Comparison of ENCODE assay signal across 12 cellular contexts in the genomic region with DNA sequence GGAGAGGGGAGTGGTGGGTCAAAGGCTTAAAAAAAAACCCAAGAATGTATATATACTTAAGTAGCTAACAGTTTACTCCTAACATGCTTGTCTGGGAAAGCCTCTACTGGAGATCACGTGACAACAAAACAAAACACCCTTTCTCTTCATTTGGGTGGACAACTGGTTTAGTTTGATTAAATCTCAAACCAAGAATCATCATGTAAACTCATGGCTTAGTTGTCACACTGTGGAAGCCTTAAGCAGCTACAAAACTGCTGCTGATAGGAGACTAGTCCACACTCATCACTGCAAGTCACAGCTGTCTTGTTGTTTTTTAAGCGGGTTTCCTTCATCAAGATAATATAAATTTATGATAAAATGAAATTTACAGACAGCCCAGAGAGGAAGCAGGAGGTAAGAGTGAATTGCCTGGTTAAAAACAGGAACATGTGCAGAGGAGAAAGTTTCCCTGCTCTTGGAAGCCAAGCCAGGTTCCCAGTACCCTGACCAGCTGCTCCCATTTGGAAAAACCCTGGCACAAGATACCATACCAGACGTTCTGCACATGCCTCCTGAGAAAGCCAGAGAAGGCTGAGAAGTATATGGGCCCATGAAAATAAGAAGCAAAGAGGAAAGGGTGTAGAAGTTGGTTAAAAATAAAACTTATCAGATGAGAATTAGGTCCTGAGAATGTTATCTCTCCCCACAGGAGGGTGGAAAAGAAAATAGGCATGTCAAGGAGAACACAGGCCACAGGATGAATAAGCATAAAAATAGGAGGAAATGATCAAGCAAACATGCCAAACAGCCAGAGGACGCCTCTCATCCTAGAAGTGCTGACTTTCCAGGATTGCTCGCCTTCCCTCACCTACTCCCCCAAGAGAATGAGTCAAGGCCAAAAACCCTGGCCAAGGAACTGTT. TPM values are rescaled to one million over a fixed set of nuclear protein-coding genes. Genes with fewer than 3 reads are reported as not detected.
A peak's percentile ranks its signal among the peaks of the same experiment; 100 is the strongest.
DNase-seq lines count a peak whose midpoint lies in the region; ATAC-seq, FAIRE-seq and TF ChIP-seq lines count a peak whose summit lies in the region.
"Had no signal": no experiment of that assay in that cellular context is flagged by ENCODE, and none has a peak within 500 bp of the region (broad histone marks: within the 10 kb centered on the region; RNA-seq: fewer than 3 reads in every experiment).

No MANE protein-coding gene starts in this region.

- H3K27me3 ChIP-seq in BE2C (no peaks in the 10 kb centered on the region), mesendoderm (ENCODE audit: insufficient read depth, low read length, poor library complexity) (no peaks in the 10 kb centered on the region), small intestine (ENCODE audit: control insufficient read depth in 2 of 2, insufficient read depth in 2 of 2, low read length in 2 of 2) (no peaks in the 10 kb centered on the region)
- H3K27me3 ChIP-seq: BLaER1 had no signal

- H3K9ac ChIP-seq in mesendoderm (ENCODE audit: low read length), result no peak overlapping the region
- H3K9ac ChIP-seq: BLaER1 had no signal

- DNase-seq in BE2C (peak; percentile 30), NCI-H226 (peak; percentile 91), mesendoderm (peak; percentile 62), NCI-H2196 treated with DMSO at 0.1 percent for 48 hours (lab: John Stamatoyannopoulos, UW; ENCODE audit: unreplicated experiment) (no peak), small intestine (no peak)
- DNase-seq in stimulated activated CD4-positive, alpha-beta T cell treated with anti-CD3 and anti-CD28 coated beads, Interleukin-4, amount 100 ng/mL, for 24 hours, result no peak
- DNase-seq: activated naive CD4-positive, alpha-beta T cell treated with anti-CD3 and anti-CD28 coated beads for 36 hours; naive thymus-derived CD4-positive, alpha-beta T cell had no signal

- H3K4me1 ChIP-seq in BE2C, result peaks cover 16% of the 10 kb centered on the region
- peaks cover 7% of the 10 kb centered on the region for H3K4me1 ChIP-seq in mesendoderm (ENCODE audit: control insufficient read depth, low read depth, low read length)
- H3K4me1 ChIP-seq in small intestine (ENCODE audit: control insufficient read depth in 2 of 2, insufficient read depth in 1 of 2, low read depth in 1 of 2, low read length in 1 of 2), result peaks cover 0 to 11% of the 10 kb centered on the region in 2 donors

- H3K9me3 ChIP-seq in BE2C, result no peaks in the 10 kb centered on the region
- no peaks in the 10 kb centered on the region for H3K9me3 ChIP-seq in small intestine (ENCODE audit: control insufficient read depth, low read depth)
- H3K9me3 ChIP-seq: BLaER1 had no signal

- no peak overlapping the region for H3K4me3 Mint-ChIP-seq in dendritic cell treated with granulocyte-macrophage colony-stimulating factor and Interleukin-4, amounts not matched to agents 40 ng/mL and 50 ng/mL, for 4 days
- H3K4me3 Mint-ChIP-seq: activated naive CD4-positive, alpha-beta T cell treated with anti-CD3 and anti-CD28 coated beads for 36 hours had no signal

- H4K8ac ChIP-seq in mesendoderm (ENCODE audit: low read depth, low read length), result no peak overlapping the region

- H3K4me1 Mint-ChIP-seq in dendritic cell treated with granulocyte-macrophage colony-stimulating factor and Interleukin-4, amounts not matched to agents 40 ng/mL and 50 ng/mL, for 4 days (ENCODE audit: low read depth), result peaks cover 12% of the 10 kb centered on the region

- H3K4ac ChIP-seq in mesendoderm (ENCODE audit: low read depth, low read length), result peak overlapping the region; percentile 21

- H3K23ac ChIP-seq in mesendoderm (ENCODE audit: low read length), result no peak overlapping the region

- peak overlapping the region; percentile 7 for H3K18ac ChIP-seq in mesendoderm (ENCODE audit: low read length)

- peaks cover under 1% of the 10 kb centered on the region for H3K36me3 Mint-ChIP-seq in dendritic cell treated with granulocyte-macrophage colony-stimulating factor and Interleukin-4, amounts not matched to agents 40 ng/mL and 50 ng/mL, for 4 days (ENCODE audit: low read depth)

- no peak overlapping the region for H4K5ac ChIP-seq in mesendoderm (ENCODE audit: low read length)

- no peaks in the 10 kb centered on the region for H3K79me2 ChIP-seq in mesendoderm (ENCODE audit: control insufficient read depth, insufficient read depth, low read length)

- FAIRE-seq in small intestine (lab: Jason Lieb, UNC), result no peak

- peaks cover 2% of the 10 kb centered on the region for H3K27me3 Mint-ChIP-seq in dendritic cell treated with granulocyte-macrophage colony-stimulating factor and Interleukin-4, amounts not matched to agents 40 ng/mL and 50 ng/mL, for 4 days

- H3K9me3 Mint-ChIP-seq in dendritic cell treated with granulocyte-macrophage colony-stimulating factor and Interleukin-4, amounts not matched to agents 40 ng/mL and 50 ng/mL, for 4 days, result no peaks in the 10 kb centered on the region
- H3K9me3 Mint-ChIP-seq: activated naive CD4-positive, alpha-beta T cell treated with anti-CD3 and anti-CD28 coated beads for 36 hours had no signal

- WGBS in mesendoderm (ENCODE audit: extremely low coverage, insufficient coverage, low lambda C conversion rate), result no CpG with 5 or more reads among the region's 5 CpGs
- WGBS in small intestine, 3 donors, result 43 to 66% (median 54%) methylated on average over 5 of the region's 5 CpGs

- no peak overlapping the region for H3K56ac ChIP-seq in mesendoderm (ENCODE audit: low read length)

- no peak for ATAC-seq in HG03565 (IDR thresholded peaks at IDR 0.05; ENCODE audit: unreplicated experiment)
- ATAC-seq: naive thymus-derived CD4-positive, alpha-beta T cell had no signal

- no peak overlapping the region for H2BK120ac ChIP-seq in mesendoderm (ENCODE audit: low read depth, low read length)

- no peak overlapping the region for H2AK5ac ChIP-seq in mesendoderm (ENCODE audit: low read length)

- no peak overlapping the region for H2BK15ac ChIP-seq in mesendoderm (replicated peaks; ENCODE audit: low read depth)

- no peak for TF ChIP-seq CTCF in BE2C (IDR thresholded peaks at IDR 0.05; ENCODE audit: low read depth, low read length)

- no peak overlapping the region for H3K4me3 ChIP-seq in BE2C (ENCODE audit: low read depth, low read length)
- H3K4me3 ChIP-seq in mesendoderm (ENCODE audit: low read length), result no peak overlapping the region
- H3K4me3 ChIP-seq in small intestine (ENCODE audit: low read depth in 1 of 2, low read length in 2 of 2), result no peak overlapping the region
- H3K4me3 ChIP-seq: BLaER1 had no signal

- no peak overlapping the region for H3K4me2 ChIP-seq in mesendoderm (ENCODE audit: low read length)

- intact Hi-C loops in dendritic cell treated with granulocyte-macrophage colony-stimulating factor and Interleukin-4, amounts not matched to agents 40 ng/mL and 50 ng/mL, for 4 days (cut with micrococcal nuclease), result no loop called here

- H3K27ac Mint-ChIP-seq in dendritic cell treated with granulocyte-macrophage colony-stimulating factor and Interleukin-4, amounts not matched to agents 40 ng/mL and 50 ng/mL, for 4 days, result peak overlapping the region; percentile 27
- H3K27ac Mint-ChIP-seq: activated naive CD4-positive, alpha-beta T cell treated with anti-CD3 and anti-CD28 coated beads for 36 hours had no signal

- H3K27ac ChIP-seq in mesendoderm (ENCODE audit: low read depth, low read length), result peak overlapping the region; percentile 11
- H3K27ac ChIP-seq in small intestine (ENCODE audit: low read depth in 1 of 2, low read length in 1 of 2), result no peak overlapping the region
- H3K27ac ChIP-seq: BLaER1, HL-60 had no signal

- peaks cover 13% of the 10 kb centered on the region for H3K36me3 ChIP-seq in BE2C
- H3K36me3 ChIP-seq in mesendoderm (ENCODE audit: control insufficient read depth, insufficient read depth, low read length), result no peaks in the 10 kb centered on the region
- H3K36me3 ChIP-seq in small intestine (ENCODE audit: control insufficient read depth in 2 of 2, insufficient read depth in 2 of 2, low read length in 2 of 2), result no peaks in the 10 kb centered on the region
- H3K36me3 ChIP-seq: BLaER1 had no signal

- no peaks in the 10 kb centered on the region for H3K79me1 ChIP-seq in mesendoderm (ENCODE audit: low read length)

- peak overlapping the region; percentile 27 for H2BK5ac ChIP-seq in mesendoderm (ENCODE audit: low read length)

RNA-seq across cellular contexts. Expression of gene EGLN3, which starts 34.0 kb away (rescaled TPM):
- polyA plus RNA-seq in BE2C (2012; ENCODE audit: insufficient read depth, insufficient read length, low read depth), result 16.5 TPM
- polyA plus RNA-seq in mesendoderm (2013, experiment 1 of 2), result 24.2 TPM
- polyA plus RNA-seq in mesendoderm (2013, experiment 2 of 2), result 24.5 TPM
- polyA plus RNA-seq in small intestine, result 10 to 100 TPM; 17.6 to 40.5 (median 33.3) TPM

Comparison
In these comparisons a context has a peak if more than half of its experiments do, and no peak if none do; other contexts are left out.
1. DNase-seq: peak in BE2C (single experiment), NCI-H226 (single experiment) and mesendoderm (single experiment); none in NCI-H2196 treated with DMSO at 0.1 percent for 48 hours (single experiment), small intestine (single experiment) and stimulated activated CD4-positive, alpha-beta T cell treated with anti-CD3 and anti-CD28 coated beads, Interleukin-4, amount 100 ng/mL, for 24 hours (single experiment).